In the genomic region with DNA sequence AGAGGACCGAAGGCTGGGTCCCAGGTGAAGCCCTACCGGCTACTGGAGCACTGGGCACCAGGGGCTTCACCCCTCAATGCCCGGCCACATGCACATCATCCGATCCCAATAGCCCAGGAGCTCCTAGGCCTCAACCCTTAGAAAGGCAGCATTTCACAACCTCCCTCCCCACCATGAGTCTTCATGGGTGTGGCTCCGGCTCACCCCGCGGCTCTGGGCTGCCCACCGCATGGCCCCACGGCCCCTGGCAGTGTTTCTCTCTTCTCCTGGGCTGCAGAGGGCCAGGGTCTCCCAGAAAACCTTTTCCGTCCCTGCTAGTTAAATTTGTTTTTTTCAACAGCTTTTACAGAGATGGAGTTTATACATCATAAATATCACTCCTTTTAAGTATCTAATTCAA, we compare ENCODE assay signal across 17 cellular contexts. TPM values are rescaled to one million over a fixed set of nuclear protein-coding genes. Genes with fewer than 3 reads are reported as not detected.
A peak's percentile ranks its signal among the peaks of the same experiment; 100 is the strongest.
DNase-seq lines count a peak whose midpoint lies in the region; TF ChIP-seq lines count a peak whose summit lies in the region.
"Had no signal": no experiment of that assay in that cellular context is flagged by ENCODE, and none has a peak within 500 bp of the region (broad histone marks: within the 10 kb centered on the region; RNA-seq: fewer than 3 reads in every experiment).

No MANE protein-coding gene starts in this region.

- H3K9me3 ChIP-seq in Loucy (ENCODE audit: insufficient read depth, low read depth, low read length) = no peaks in the 10 kb centered on the region
- H3K9me3 ChIP-seq: A549, BE2C had no signal

- DNase-seq in NOMO-1 (lab: John Stamatoyannopoulos, UW; ENCODE audit: unreplicated experiment in 2 of 2) = peak; percentile 38 to 40
- DNase-seq in fibroblast of villous mesenchyme (ENCODE audit: low read depth) = peak; percentile 26
- no peak for DNase-seq in neural crest cell (ENCODE audit: low read depth, low spot score)
- no peak for DNase-seq in T-helper 9 cell
- DNase-seq in HEK293T (ENCODE audit: extremely low spot score) = no peak
- DNase-seq in HuH-7 (ENCODE audit: low spot score) = no peak
- no peak for DNase-seq in cardiac septum (ENCODE audit: low spot score)
- DNase-seq: BE2C; CD4-positive, alpha-beta memory T cell; COR-L47; DMS53; GF-D8; H7 had no signal

- H3K4me1 ChIP-seq in Loucy (ENCODE audit: insufficient read depth, low read length, poor library complexity, severe bottlenecking) = peaks cover 30% of the 10 kb centered on the region

- peaks cover 26% of the 10 kb centered on the region for H3K4me1 Mint-ChIP-seq in neural crest cell
- H3K4me1 Mint-ChIP-seq: CD4-positive, alpha-beta memory T cell had no signal

- no peaks in the 10 kb centered on the region for H3K36me3 Mint-ChIP-seq in neural crest cell (ENCODE audit: low read depth)
- H3K36me3 Mint-ChIP-seq: CD4-positive, alpha-beta memory T cell had no signal

- intact Hi-C loops in cardiac septum (cut with DNase I) = no loop called here

- H3K36me3 ChIP-seq in Loucy (ENCODE audit: insufficient read depth, low read length) = no peaks in the 10 kb centered on the region
- H3K36me3 ChIP-seq: BE2C had no signal

- H3F3A ChIP-seq in Loucy (ENCODE audit: low read depth) = no peaks in the 10 kb centered on the region

- H3K27ac Mint-ChIP-seq in neural crest cell (ENCODE audit: unreplicated experiment) = peak overlapping the region; percentile 38
- H3K27ac Mint-ChIP-seq: CD4-positive, alpha-beta memory T cell; GM23338 had no signal

- TF ChIP-seq CTCF in Loucy (conservative IDR thresholded peaks at IDR 0.05; ENCODE audit: low read length) (no peak), fibroblast of villous mesenchyme (IDR thresholded peaks at IDR 0.05; ENCODE audit: insufficient read depth, low read depth, low read length) (no peak), neural crest cell (conservative IDR thresholded peaks at IDR 0.05) (no peak)

- H3K27me3 ChIP-seq in Loucy (ENCODE audit: insufficient read depth, low read length, poor library complexity, severe bottlenecking) = no peaks in the 10 kb centered on the region
- H3K27me3 ChIP-seq: BE2C had no signal

- POLR2A ChIA-PET in HEK293T (lab: Yijun Ruan, JAX) = no interaction called here

- CTCF ChIA-PET in HEK293T (lab: Yijun Ruan, JAX) = no interaction called here

- peak overlapping the region; percentile 47 for H3K9ac ChIP-seq in Loucy (ENCODE audit: low read depth, low read length, poor library complexity, severe bottlenecking)

- H2AFZ ChIP-seq in Loucy (ENCODE audit: low read length) = no peak overlapping the region
- H2AFZ ChIP-seq: GM23338 had no signal

- H3K4me3 ChIP-seq in Loucy (ENCODE audit: low read length, poor library complexity, severe bottlenecking) = no peak overlapping the region
- no peak overlapping the region for H3K4me3 ChIP-seq in fibroblast of villous mesenchyme (ENCODE audit: low read depth, low read length)
- H3K4me3 ChIP-seq: A549, GM23338 had no signal

- no peaks in the 10 kb centered on the region for H3K9me2 ChIP-seq in Loucy (replicated peaks; ENCODE audit: low read depth, low read length)

- H3K79me2 ChIP-seq in Loucy (ENCODE audit: insufficient read depth, low read length) = no peaks in the 10 kb centered on the region

- H3K27me3 Mint-ChIP-seq in neural crest cell (ENCODE audit: low read depth) = peaks cover 2% of the 10 kb centered on the region

- no peaks in the 10 kb centered on the region for H4K20me1 ChIP-seq in Loucy (ENCODE audit: insufficient read depth, low read length, poor library complexity, severe bottlenecking)

- no peaks in the 10 kb centered on the region for H3K9me3 Mint-ChIP-seq in neural crest cell
- H3K9me3 Mint-ChIP-seq: GM23338 had no signal

- no peak overlapping the region for H3K4me3 Mint-ChIP-seq in neural crest cell
- H3K4me3 Mint-ChIP-seq: CD4-positive, alpha-beta memory T cell; GM23338 had no signal

- H3K4me2 ChIP-seq in Loucy (ENCODE audit: low read depth, low read length, poor library complexity, severe bottlenecking) = peak overlapping the region; percentile 15
- H3K4me2 ChIP-seq: A549, GM23338 had no signal

TF ChIP-seq in HEK293T, 16 proteins besides CTCF, POLR2A, EP300 and RAD21:
- no peak for TF ChIP-seq ELF4 (IDR thresholded peaks at IDR 0.05)
- TF ChIP-seq, protein P1, sequence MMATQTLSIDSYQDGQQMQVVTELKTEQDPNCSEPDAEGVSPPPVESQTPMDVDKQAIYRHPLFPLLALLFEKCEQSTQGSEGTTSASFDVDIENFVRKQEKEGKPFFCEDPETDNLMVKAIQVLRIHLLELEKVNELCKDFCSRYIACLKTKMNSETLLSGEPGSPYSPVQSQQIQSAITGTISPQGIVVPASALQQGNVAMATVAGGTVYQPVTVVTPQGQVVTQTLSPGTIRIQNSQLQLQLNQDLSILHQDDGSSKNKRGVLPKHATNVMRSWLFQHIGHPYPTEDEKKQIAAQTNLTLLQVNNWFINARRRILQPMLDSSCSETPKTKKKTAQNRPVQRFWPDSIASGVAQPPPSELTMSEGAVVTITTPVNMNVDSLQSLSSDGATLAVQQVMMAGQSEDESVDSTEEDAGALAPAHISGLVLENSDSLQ (IDR thresholded peaks at IDR 0.05) = no peak
- TF ChIP-seq SP1 (IDR thresholded peaks at IDR 0.05) = no peak
- no peak for TF ChIP-seq FOXK2 (IDR thresholded peaks at IDR 0.05)
- TF ChIP-seq NFRKB (IDR thresholded peaks at IDR 0.05) = no peak
- TF ChIP-seq TARDBP (IDR thresholded peaks at IDR 0.05) = no peak
- TF ChIP-seq SUZ12 (IDR thresholded peaks at IDR 0.05) = no peak
- TF ChIP-seq CTBP1 (IDR thresholded peaks at IDR 0.05; ENCODE audit: borderline replicate concordance) = no peak
- TF ChIP-seq FOXA1 (IDR thresholded peaks at IDR 0.05) = no peak
- TF ChIP-seq BHLHE40 (IDR thresholded peaks at IDR 0.05; ENCODE audit: borderline replicate concordance) = no peak
- no peak for TF ChIP-seq LEF1 (IDR thresholded peaks at IDR 0.05; ENCODE audit: borderline replicate concordance)
- no peak for TF ChIP-seq ARNT (IDR thresholded peaks at IDR 0.05)

RNA-seq across cellular contexts. Expression of a gene that starts 28.6 kb away (rescaled TPM):
- total RNA-seq in fibroblast of villous mesenchyme = not detected in 2 replicates
- 4.4 and 5.2 TPM in 2 replicates for total RNA-seq in neural crest cell
- total RNA-seq in cardiac septum = 1.2 TPM
- total RNA-seq: CD4-positive, alpha-beta memory T cell; HT1080 had no signal

Comparison
In these comparisons a context has a peak if more than half of its experiments do, and no peak if none do; other contexts are left out.
1. DNase-seq: peak in NOMO-1 (2 of 2) and fibroblast of villous mesenchyme (single experiment); none in neural crest cell (single experiment), T-helper 9 cell (single experiment), HEK293T (single experiment), HuH-7 (single experiment) and cardiac septum (single experiment).